Comparison of ENCODE assay signal across 26 cellular contexts in the genomic region with DNA sequence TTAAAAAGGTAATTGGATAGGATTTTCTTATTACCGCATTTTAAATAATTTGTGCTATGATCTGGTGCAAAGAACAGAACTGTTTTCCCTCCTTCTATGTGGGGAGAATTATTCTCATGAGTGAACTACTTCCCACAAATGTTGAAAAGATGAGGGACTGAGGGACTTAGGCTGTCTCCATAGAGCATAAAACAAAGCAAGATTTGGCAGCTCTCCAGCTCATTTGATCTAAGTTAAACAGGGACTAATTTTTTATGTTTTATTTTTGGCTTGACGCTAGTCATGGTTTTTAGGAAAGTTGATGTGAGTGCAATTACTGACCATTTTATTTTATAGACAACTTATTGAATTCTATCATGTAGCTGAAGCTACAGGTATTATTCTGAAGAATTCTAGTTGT.
"Had no signal": no experiment of that assay in that cellular context is flagged by ENCODE, and none has a peak within 500 bp of the region (broad histone marks: within the 10 kb centered on the region; RNA-seq: fewer than 3 reads in every experiment).

No MANE protein-coding gene starts in this region.

- H3K9me3 ChIP-seq: breast epithelium, ovary, psoas muscle, right lobe of liver, suprapubic skin, transverse colon, uterus had no signal

- H3K4me3 ChIP-seq: adrenal gland, breast epithelium, ovary, psoas muscle, right lobe of liver, suprapubic skin, transverse colon, uterus had no signal

- H3K4me3 Mint-ChIP-seq: activated naive CD4-positive, alpha-beta T cell treated with anti-CD3 and anti-CD28 coated beads, Interleukin-2, amount 50 U/mL, for 24 hours; dendritic cell treated with granulocyte-macrophage colony-stimulating factor and Interleukin-4, amounts not matched to agents 40 ng/mL and 50 ng/mL, for 4 days; effector memory CD8-positive, alpha-beta T cell; naive thymus-derived CD4-positive, alpha-beta T cell; stimulated activated naive CD8-positive, alpha-beta T cell treated with anti-CD3 and anti-CD28 coated beads, Interleukin-15, amount 100 ng/mL, for 72 hours had no signal

- DNase-seq: activated CD4-positive, alpha-beta T cell treated with anti-CD3 and anti-CD28 coated beads, Interleukin-2, amount 50 U/mL, for 4 hours; activated CD4-positive, CD25-positive, alpha-beta regulatory T cell treated with anti-CD3 and anti-CD28 coated beads, Interleukin-2, amount 50 U/mL, for 72 hours; activated gamma-delta T cell; adrenal gland; effector memory CD8-positive, alpha-beta T cell; foreskin melanocyte; glutamatergic neuron; hypothalamus; islet precursor cell; mesendoderm; naive thymus-derived CD4-positive, alpha-beta T cell; ovary; psoas muscle; right lobe of liver; small intestine; stimulated activated CD4-positive, alpha-beta T cell treated with anti-CD3 and anti-CD28 coated beads, Interleukin-15, amount 100 ng/mL, for 24 hours; stimulated activated CD4-positive, alpha-beta T cell treated with anti-CD3 and anti-CD28 coated beads, Interleukin-2, amount 100 ng/mL, for 48 hours; stimulated activated naive CD8-positive, alpha-beta T cell treated with anti-CD3 and anti-CD28 coated beads, Interleukin-15, amount 100 ng/mL, for 72 hours; T-helper 1 cell; T1000; transverse colon; uterus had no signal

- H3K27ac ChIP-seq: adrenal gland, breast epithelium, ovary, psoas muscle, right lobe of liver, suprapubic skin, transverse colon, uterus had no signal

- H3K27ac Mint-ChIP-seq: activated naive CD4-positive, alpha-beta T cell treated with anti-CD3 and anti-CD28 coated beads, Interleukin-2, amount 50 U/mL, for 24 hours; effector memory CD8-positive, alpha-beta T cell; naive thymus-derived CD4-positive, alpha-beta T cell; stimulated activated naive CD8-positive, alpha-beta T cell treated with anti-CD3 and anti-CD28 coated beads, Interleukin-15, amount 100 ng/mL, for 72 hours had no signal

- ATAC-seq: effector memory CD8-positive, alpha-beta T cell; naive thymus-derived CD4-positive, alpha-beta T cell; psoas muscle; right lobe of liver; stimulated activated naive CD8-positive, alpha-beta T cell treated with anti-CD3 and anti-CD28 coated beads, Interleukin-15, amount 100 ng/mL, for 72 hours had no signal

- H3K36me3 Mint-ChIP-seq: activated naive CD4-positive, alpha-beta T cell treated with anti-CD3 and anti-CD28 coated beads, Interleukin-2, amount 50 U/mL, for 24 hours; naive thymus-derived CD4-positive, alpha-beta T cell had no signal

- H3K4me1 Mint-ChIP-seq: activated naive CD4-positive, alpha-beta T cell treated with anti-CD3 and anti-CD28 coated beads, Interleukin-2, amount 50 U/mL, for 24 hours; stimulated activated naive CD8-positive, alpha-beta T cell treated with anti-CD3 and anti-CD28 coated beads, Interleukin-15, amount 100 ng/mL, for 72 hours had no signal

- H3K9me3 Mint-ChIP-seq: activated naive CD4-positive, alpha-beta T cell treated with anti-CD3 and anti-CD28 coated beads, Interleukin-2, amount 50 U/mL, for 24 hours; dendritic cell treated with granulocyte-macrophage colony-stimulating factor and Interleukin-4, amounts not matched to agents 40 ng/mL and 50 ng/mL, for 4 days; effector memory CD8-positive, alpha-beta T cell; stimulated activated naive CD8-positive, alpha-beta T cell treated with anti-CD3 and anti-CD28 coated beads, Interleukin-15, amount 100 ng/mL, for 72 hours had no signal

- H3K36me3 ChIP-seq: adrenal gland, breast epithelium, ovary, right lobe of liver, suprapubic skin, transverse colon, uterus had no signal

- H3K27me3 ChIP-seq: adrenal gland, breast epithelium, ovary, right lobe of liver, suprapubic skin, transverse colon, uterus had no signal

- H3K27me3 Mint-ChIP-seq: dendritic cell treated with granulocyte-macrophage colony-stimulating factor and Interleukin-4, amounts not matched to agents 40 ng/mL and 50 ng/mL, for 4 days had no signal

- H3K4me1 ChIP-seq: adrenal gland, breast epithelium, psoas muscle, right lobe of liver, suprapubic skin, uterus had no signal
